20 cellular contexts compared by ENCODE assay signal in the genomic region with DNA sequence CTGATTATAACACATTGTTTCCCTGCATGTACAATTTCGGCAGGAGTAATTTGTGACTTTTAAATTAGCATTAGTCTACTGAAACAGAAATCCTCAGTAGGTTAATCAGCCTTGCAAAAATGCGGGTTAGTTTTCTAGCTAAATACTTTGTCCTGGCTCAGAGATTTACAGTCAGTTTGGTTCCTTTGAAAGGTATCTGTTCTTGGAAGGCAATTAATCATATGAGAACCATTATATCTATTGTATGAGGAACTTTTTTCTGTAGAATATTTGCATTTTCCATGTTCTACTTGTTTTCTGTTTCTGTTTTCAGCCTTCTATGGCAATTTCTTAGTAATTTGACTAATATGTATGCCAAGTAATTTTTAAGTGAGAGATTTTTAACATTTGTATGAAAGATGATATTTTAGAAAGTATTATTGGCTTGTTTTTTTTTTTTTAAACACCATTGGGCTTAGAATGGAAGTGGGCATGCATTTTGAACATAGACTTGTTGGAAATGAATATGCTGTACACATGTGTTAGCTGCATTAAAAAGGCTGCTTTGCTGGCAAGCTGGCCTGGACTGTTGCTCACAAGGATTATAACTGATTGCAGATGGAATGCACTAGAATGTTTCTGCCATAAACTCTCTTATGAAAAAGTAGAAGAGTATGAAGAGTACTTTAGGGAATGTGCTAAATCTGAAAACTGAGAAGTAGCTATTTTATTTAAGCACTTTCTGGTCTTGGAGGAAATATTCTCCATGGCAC. TPM values are rescaled to one million over a fixed set of nuclear protein-coding genes. Genes with fewer than 3 reads are reported as not detected.
DNase-seq lines count a peak whose midpoint lies in the region; ATAC-seq and TF ChIP-seq lines count a peak whose summit lies in the region.
"Had no signal": no experiment of that assay in that cellular context is flagged by ENCODE, and none has a peak within 500 bp of the region (broad histone marks: within the 10 kb centered on the region; RNA-seq: fewer than 3 reads in every experiment).

No MANE protein-coding gene starts in this region.

- H3K4me1 ChIP-seq in adipocyte (ENCODE audit: control insufficient read depth, insufficient read depth, low read length) (peaks cover 28% of the 10 kb centered on the region), left lung (peaks cover 8 to 14% of the 10 kb centered on the region in 2 donors), transverse colon (peaks cover 0 to 22% (median 7%) of the 10 kb centered on the region in 4 donors)
- H3K4me1 ChIP-seq: uterus had no signal

- TF ChIP-seq EP300 in transverse colon (IDR thresholded peaks at IDR 0.05; ENCODE audit: low read depth): no peak

- peaks cover 8% of the 10 kb centered on the region for H3K36me3 ChIP-seq in adipocyte (ENCODE audit: control insufficient read depth, insufficient read depth, low read length, severe bottlenecking)
- peaks cover 0 to 32% of the 10 kb centered on the region in 2 donors for H3K36me3 ChIP-seq in left lung
- H3K36me3 ChIP-seq in transverse colon: peaks cover 0 to 4% (median 2%) of the 10 kb centered on the region in 4 donors
- H3K36me3 ChIP-seq: uterus had no signal

- intact Hi-C loops in left lung (cut with DNase I) (no loop called here), transverse colon (cut with DNase I; ENCODE audit: low total_unique reads) (no loop called here)

- no peaks in the 10 kb centered on the region for H3K9me3 Mint-ChIP-seq in activated T-cell treated with anti-CD3 and anti-CD28 coated beads, Interleukin-2, amount 50 U/mL, for 72 hours
- H3K9me3 Mint-ChIP-seq: natural killer cell had no signal

- in situ Hi-C loops in transverse colon (cut with MboI; ENCODE audit: low pct_ligation_motif_present in 1 of 4, low pct_unique_long_range_greater_than_20kb in 1 of 4, low sequenced_read_pairs in 3 of 4): no loop called here

- peak overlapping the region in 1 of 2 donors; percentile 66 for H3K4me3 Mint-ChIP-seq in activated T-cell treated with anti-CD3 and anti-CD28 coated beads, Interleukin-2, amount 50 U/mL, for 72 hours
- H3K4me3 Mint-ChIP-seq: natural killer cell had no signal

- peak overlapping the region; percentile 82 for H3K27ac Mint-ChIP-seq in activated T-cell treated with anti-CD3 and anti-CD28 coated beads, Interleukin-2, amount 50 U/mL, for 72 hours
- H3K27ac Mint-ChIP-seq: natural killer cell had no signal

- no peaks in the 10 kb centered on the region for H3K9me3 ChIP-seq in adipocyte (ENCODE audit: control insufficient read depth, low read length)
- H3K9me3 ChIP-seq in left lung: no peaks in the 10 kb centered on the region
- no peaks in the 10 kb centered on the region for H3K9me3 ChIP-seq in transverse colon
- H3K9me3 ChIP-seq: gastroesophageal sphincter, HAP-1, lower lobe of right lung, stomach, uterus had no signal

- TF ChIP-seq POLR2A in transverse colon (IDR thresholded peaks at IDR 0.05): no peak

- no peak for TF ChIP-seq CTCF in left lung (IDR thresholded peaks at IDR 0.05)
- no peak for TF ChIP-seq CTCF in transverse colon (IDR thresholded peaks at IDR 0.05)

- no peak overlapping the region for H3K4me3 ChIP-seq in adipocyte (ENCODE audit: low read length)
- no peak overlapping the region for H3K4me3 ChIP-seq in left lung
- H3K4me3 ChIP-seq in transverse colon: no peak overlapping the region
- H3K4me3 ChIP-seq: gastroesophageal sphincter, HAP-1, lower lobe of right lung, stomach, uterus had no signal

- no peaks in the 10 kb centered on the region for H3K27me3 ChIP-seq in adipocyte (replicated peaks; ENCODE audit: control insufficient read depth, insufficient read depth, low read length)
- no peaks in the 10 kb centered on the region for H3K27me3 ChIP-seq in left lung
- H3K27me3 ChIP-seq in transverse colon: no peaks in the 10 kb centered on the region
- H3K27me3 ChIP-seq: gastroesophageal sphincter, stomach, uterus had no signal

- ATAC-seq in activated T-cell treated with anti-CD3 and anti-CD28 coated beads, Interleukin-2, amount 50 U/mL, for 72 hours (replicated peaks in 1 of 2): peak in 1 of 2 donors; percentile 36
- ATAC-seq in left lung (peak; percentile 51), HG03520 (IDR thresholded peaks at IDR 0.05; ENCODE audit: unreplicated experiment) (no peak)
- ATAC-seq: gastroesophageal sphincter, lower lobe of right lung, natural killer cell had no signal

- H3K4me1 Mint-ChIP-seq in activated T-cell treated with anti-CD3 and anti-CD28 coated beads, Interleukin-2, amount 50 U/mL, for 72 hours (ENCODE audit: low read depth): peaks cover 8% of the 10 kb centered on the region

- WGBS in transverse colon (ENCODE audit: low coverage in 1 of 2), 2 donors: 79 to 80% methylated on average over 1 to 2 of the region's 2 CpGs

- H3K9ac ChIP-seq in adipocyte (ENCODE audit: low read length): no peak overlapping the region

- H3K27me3 Mint-ChIP-seq in activated T-cell treated with anti-CD3 and anti-CD28 coated beads, Interleukin-2, amount 50 U/mL, for 72 hours (ENCODE audit: low read depth): no peaks in the 10 kb centered on the region

- DNase-seq in activated T-cell treated with anti-CD3 and anti-CD28 coated beads, Interleukin-2, amount 50 U/mL, for 72 hours: no peak
- no peak for DNase-seq in activated T-cell treated with anti-CD3 and anti-CD28 coated beads, Interleukin-2, amount 50 U/mL, for 48 hours
- peak; percentile 80 for DNase-seq in adipocyte (ENCODE audit: low read depth)
- DNase-seq in left lung: no peak
- DNase-seq in transverse colon: no peak
- DNase-seq in T-helper 2 cell: no peak
- no peak for DNase-seq in effector CD8-positive, alpha-beta T cell (lab: John Stamatoyannopoulos, UW)
- DNase-seq: activated CD8-positive, alpha-beta memory T cell treated with anti-CD3 and anti-CD28 coated beads, Interleukin-2, amount 50 U/mL, for 48 hours; central memory CD4-positive, alpha-beta T cell; GDM1; lower lobe of right lung; natural killer cell; NCI-H1436; stomach; T-helper 1 cell; uterus had no signal

- H3K27ac ChIP-seq in left lung (no peak overlapping the region), transverse colon (no peak overlapping the region)
- H3K27ac ChIP-seq: lower lobe of right lung, RWPE1, stomach had no signal

- H3K36me3 Mint-ChIP-seq in activated T-cell treated with anti-CD3 and anti-CD28 coated beads, Interleukin-2, amount 50 U/mL, for 72 hours (ENCODE audit: insufficient read depth in 2 of 2): no peaks in the 10 kb centered on the region
- H3K36me3 Mint-ChIP-seq: natural killer cell had no signal

RNA-seq across cellular contexts. Expression of gene KIF1B, which starts 26.2 kb away (rescaled TPM):
- total RNA-seq in activated T-cell treated with anti-CD3 and anti-CD28 coated beads, Interleukin-2, amount 50 U/mL, for 72 hours: 10 to 100 TPM; 12.5 to 16.6 TPM
- 10 to 100 TPM; 45.0 to 46.7 TPM for total RNA-seq in left lung
- total RNA-seq in transverse colon: 10 to 100 TPM; 50.9 to 87.9 (median 71.4) TPM
